Comparison of ENCODE assay signal across 8 cellular contexts in genomic region chr6:106084106-106084963, GRCh38. TPM values are rescaled to one million over a fixed set of nuclear protein-coding genes. Genes with fewer than 3 reads are reported as not detected.
DNase-seq lines count a peak whose midpoint lies in the region; ATAC-seq and TF ChIP-seq lines count a peak whose summit lies in the region.

No MANE protein-coding gene starts in this region.

- H3K4me2 ChIP-seq in neural progenitor cell = peak overlapping the region; percentile 89

- DNase-seq in activated T-cell treated with anti-CD3 and anti-CD28 coated beads, Interleukin-2, amount 50 U/mL, for 24 hours = no peak
- no peak for DNase-seq in activated T-cell treated with anti-CD3 and anti-CD28 coated beads for 4 hours
- DNase-seq in HT-29 (ENCODE audit: low spot score) = peak; percentile 48
- DNase-seq in RPMI7951 (ENCODE audit: low read depth) = peak; percentile 85
- peak; percentile 77 for DNase-seq in endothelial cell (ENCODE audit: low spot score)
- DNase-seq in neural progenitor cell (ENCODE audit: low spot score) = peak; percentile 83
- DNase-seq in NCI-H146 treated with DMSO at 0.1 percent for 48 hours (lab: John Stamatoyannopoulos, UW; ENCODE audit: unreplicated experiment) = no peak

- H3K36me3 ChIP-seq in neural progenitor cell = no peaks in the 10 kb centered on the region

- no peaks in the 10 kb centered on the region for H3K79me2 ChIP-seq in neural progenitor cell (ENCODE audit: low read depth)

- TF ChIP-seq CTCF in endothelial cell (IDR thresholded peaks at IDR 0.05; ENCODE audit: unreplicated experiment) = peak; percentile 68
- TF ChIP-seq CTCF in neural progenitor cell (IDR thresholded peaks at IDR 0.05) = peak; percentile 83

- no peaks in the 10 kb centered on the region for H3K9me3 ChIP-seq in neural progenitor cell (ENCODE audit: low read depth)

- H3K4me1 Mint-ChIP-seq in activated T-cell treated with anti-CD3 and anti-CD28 coated beads, Interleukin-2, amount 50 U/mL, for 24 hours (ENCODE audit: low read depth) = peaks cover 62% of the 10 kb centered on the region
- H3K4me1 Mint-ChIP-seq in endothelial cell (ENCODE audit: unreplicated experiment) (peaks cover 62% of the 10 kb centered on the region), neural progenitor cell (peaks cover 40% of the 10 kb centered on the region)

- peaks cover 7% of the 10 kb centered on the region for H3K27me3 ChIP-seq in neural progenitor cell

- H3F3A ChIP-seq in neural progenitor cell (ENCODE audit: low read depth) = peaks cover 55% of the 10 kb centered on the region

- H3K27me3 Mint-ChIP-seq in activated T-cell treated with anti-CD3 and anti-CD28 coated beads, Interleukin-2, amount 50 U/mL, for 24 hours = peaks cover 44% of the 10 kb centered on the region
- no peaks in the 10 kb centered on the region for H3K27me3 Mint-ChIP-seq in endothelial cell (ENCODE audit: unreplicated experiment)
- peaks cover 9% of the 10 kb centered on the region for H3K27me3 Mint-ChIP-seq in neural progenitor cell (ENCODE audit: insufficient read depth, low read depth)

- H2AFZ ChIP-seq in neural progenitor cell (replicated peaks) = no peak overlapping the region

- H3K27ac Mint-ChIP-seq in activated T-cell treated with anti-CD3 and anti-CD28 coated beads, Interleukin-2, amount 50 U/mL, for 24 hours = peak overlapping the region; percentile 80
- H3K27ac Mint-ChIP-seq in endothelial cell (ENCODE audit: unreplicated experiment) = peak overlapping the region; percentile 97
- H3K27ac Mint-ChIP-seq in neural progenitor cell = no peak overlapping the region

- H3K4me3 Mint-ChIP-seq in activated T-cell treated with anti-CD3 and anti-CD28 coated beads, Interleukin-2, amount 50 U/mL, for 24 hours = peak overlapping the region; percentile 26
- H3K4me3 Mint-ChIP-seq in endothelial cell (ENCODE audit: unreplicated experiment) = peak overlapping the region; percentile 28
- no peak overlapping the region for H3K4me3 Mint-ChIP-seq in neural progenitor cell

- H3K4me1 ChIP-seq in neural progenitor cell = peaks cover 64% of the 10 kb centered on the region

- peaks cover 9% of the 10 kb centered on the region for H4K20me1 ChIP-seq in neural progenitor cell (ENCODE audit: low read depth)

- ATAC-seq in GM21576 (IDR thresholded peaks at IDR 0.05; ENCODE audit: unreplicated experiment) = peak; percentile 77

- H3K9ac ChIP-seq in neural progenitor cell = no peak overlapping the region

- no peak overlapping the region for H3K27ac ChIP-seq in neural progenitor cell

- no peaks in the 10 kb centered on the region for H3K9me3 Mint-ChIP-seq in activated T-cell treated with anti-CD3 and anti-CD28 coated beads, Interleukin-2, amount 50 U/mL, for 24 hours
- H3K9me3 Mint-ChIP-seq in endothelial cell (ENCODE audit: unreplicated experiment) (no peaks in the 10 kb centered on the region), neural progenitor cell (no peaks in the 10 kb centered on the region)

- peaks cover 21% of the 10 kb centered on the region for H3K36me3 Mint-ChIP-seq in activated T-cell treated with anti-CD3 and anti-CD28 coated beads, Interleukin-2, amount 50 U/mL, for 24 hours (ENCODE audit: low read depth)
- H3K36me3 Mint-ChIP-seq in endothelial cell (ENCODE audit: low read depth, unreplicated experiment) = no peaks in the 10 kb centered on the region
- no peaks in the 10 kb centered on the region for H3K36me3 Mint-ChIP-seq in neural progenitor cell

- no peak overlapping the region for H3K4me3 ChIP-seq in neural progenitor cell

RNA-seq across cellular contexts. Expression of gene PRDM1, which starts 1.8 kb away (rescaled TPM):
- total RNA-seq in HT-29 (2014; rRNA removed; shearing (Covaris generic)) = 1.4 TPM in 1 of 2 replicates, not detected in the other
- total RNA-seq in RPMI7951 (2014; rRNA removed; shearing (Covaris generic)) = 4.7 TPM in 2 replicates
- 19.6 TPM for total RNA-seq in endothelial cell (ENCODE audit: unreplicated experiment)
- 0.37 and 0.43 TPM in 2 replicates for total RNA-seq in neural progenitor cell (ENCODE audit: low replicate concordance)

Comparison
In these comparisons a context has a peak if more than half of its experiments do, and no peak if none do; other contexts are left out.
1. DNase-seq: peak in HT-29 (single experiment), RPMI7951 (single experiment), endothelial cell (single experiment) and neural progenitor cell (single experiment); none in activated T-cell treated with anti-CD3 and anti-CD28 coated beads, Interleukin-2, amount 50 U/mL, for 24 hours (single experiment), activated T-cell treated with anti-CD3 and anti-CD28 coated beads for 4 hours (single experiment) and NCI-H146 treated with DMSO at 0.1 percent for 48 hours (single experiment).